ENCODE assay signal across 9 cellular contexts in the genomic region with DNA sequence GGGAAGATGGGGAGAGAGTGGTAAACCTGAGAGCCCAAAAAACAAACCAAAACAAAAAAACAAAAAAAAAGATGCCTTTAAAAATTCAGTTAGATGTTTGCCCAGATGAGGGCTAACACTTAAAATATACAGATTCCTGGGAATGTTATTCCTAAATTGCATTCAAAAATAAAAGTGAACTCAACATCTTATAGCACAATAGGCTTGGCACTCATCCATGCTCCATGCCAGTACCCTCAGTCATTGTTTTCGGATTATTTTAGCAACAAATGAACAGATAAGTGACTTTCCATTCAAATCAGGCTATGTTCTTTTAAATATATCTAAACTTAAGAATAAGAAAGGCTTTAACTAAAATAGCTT. TPM values are rescaled to one million over a fixed set of nuclear protein-coding genes. Genes with fewer than 3 reads are reported as not detected.
DNase-seq lines count a peak whose midpoint lies in the region; ATAC-seq and TF ChIP-seq lines count a peak whose summit lies in the region.
"Had no signal": no experiment of that assay in that cellular context is flagged by ENCODE, and none has a peak within 500 bp of the region (broad histone marks: within the 10 kb centered on the region; RNA-seq: fewer than 3 reads in every experiment).

No MANE protein-coding gene starts in this region.

- CTCF ChIA-PET in activated CD8-positive, alpha-beta T cell treated with anti-CD3 and anti-CD28 coated beads, Interleukin-2, amount 10 ng/mL, durations not matched to agents 7 days and 5 days (lab: Charles Lee), result interaction anchor here (1.1 to 4.3 kb wide), 12 partner anchors 9 to 237 kb away, joined by 3 to 19 read pairs (median 6); no protein-coding TSS in a partner anchor

- no peaks in the 10 kb centered on the region for H3K27me3 ChIP-seq in hepatocyte

- peak overlapping the region; percentile 95 for H3K27ac Mint-ChIP-seq in T-helper 2 cell treated with Interferon-gamma antibody and Interleukin-4, amounts not matched to agents 5 μg/mL and 100 μg/mL, for 36 hours
- H3K27ac Mint-ChIP-seq in activated CD8-positive, alpha-beta T cell treated with anti-CD3 and anti-CD28 coated beads, Interleukin-2, amount 10 ng/mL, durations not matched to agents 7 days and 5 days, result peak overlapping the region; percentile 88

- no peak for TF ChIP-seq CTCF in hepatocyte (IDR thresholded peaks at IDR 0.05; ENCODE audit: poor library complexity)

- POLR2A ChIA-PET in activated CD8-positive, alpha-beta T cell treated with anti-CD3 and anti-CD28 coated beads, Interleukin-2, amount 10 ng/mL, durations not matched to agents 7 days and 5 days (lab: Charles Lee), result interaction anchor here (0.8 to 4.2 kb wide), 5 partner anchors 12 to 127 kb away, joined by 3 to 27 read pairs (median 4); no protein-coding TSS in a partner anchor

- ATAC-seq in activated CD8-positive, alpha-beta T cell treated with anti-CD3 and anti-CD28 coated beads, Interleukin-2, amount 10 ng/mL, durations not matched to agents 7 days and 5 days, result no peak

- peaks cover 61% of the 10 kb centered on the region for H4K20me1 ChIP-seq in hepatocyte (ENCODE audit: insufficient read depth, poor library complexity, severe bottlenecking)

- peaks cover 17% of the 10 kb centered on the region for H3K36me3 Mint-ChIP-seq in T-helper 2 cell treated with Interferon-gamma antibody and Interleukin-4, amounts not matched to agents 5 μg/mL and 100 μg/mL, for 36 hours (ENCODE audit: low read depth)
- peaks cover 30% of the 10 kb centered on the region for H3K36me3 Mint-ChIP-seq in activated CD8-positive, alpha-beta T cell treated with anti-CD3 and anti-CD28 coated beads, Interleukin-2, amount 10 ng/mL, durations not matched to agents 7 days and 5 days (ENCODE audit: low read depth)

- no peak overlapping the region for H2AFZ ChIP-seq in hepatocyte

- peaks cover 82% of the 10 kb centered on the region for H3K79me2 ChIP-seq in hepatocyte

- no peak overlapping the region for H3K4me3 ChIP-seq in hepatocyte

- peak overlapping the region; percentile 98 for H3K4me3 Mint-ChIP-seq in T-helper 2 cell treated with Interferon-gamma antibody and Interleukin-4, amounts not matched to agents 5 μg/mL and 100 μg/mL, for 36 hours
- peak overlapping the region; percentile 92 for H3K4me3 Mint-ChIP-seq in activated CD8-positive, alpha-beta T cell treated with anti-CD3 and anti-CD28 coated beads, Interleukin-2, amount 10 ng/mL, durations not matched to agents 7 days and 5 days

- peak overlapping the region; percentile 86 for H3K4me2 ChIP-seq in hepatocyte

- H3K36me3 ChIP-seq in hepatocyte (replicated peaks; ENCODE audit: insufficient read depth, low read depth), result no peaks in the 10 kb centered on the region

- no peak for DNase-seq in T-helper 2 cell treated with Interferon-gamma antibody and Interleukin-4, amounts not matched to agents 5 μg/mL and 100 μg/mL, for 36 hours (ENCODE audit: low spot score)
- no peak for DNase-seq in T-helper 2 cell
- DNase-seq in activated CD8-positive, alpha-beta T cell treated with anti-CD3 and anti-CD28 coated beads, Interleukin-2, amount 10 ng/mL, durations not matched to agents 7 days and 5 days, result no peak
- no peak for DNase-seq in hepatocyte (ENCODE audit: low spot score)
- peak in 2 of 49 donors; percentile 8 to 51 for DNase-seq in substantia nigra (lab: John Stamatoyannopoulos, UW)
- no peak for DNase-seq in activated CD4-positive, CD25-positive, alpha-beta regulatory T cell treated with anti-CD3 and anti-CD28 coated beads, Interleukin-2, amount 50 U/mL, for 72 hours
- no peak for DNase-seq in cerebellar nuclear complex (lab: John Stamatoyannopoulos, UW)
- DNase-seq in NCI-H1092 (lab: John Stamatoyannopoulos, UW), result no peak
- DNase-seq: AML-193 had no signal

- no peaks in the 10 kb centered on the region for H3K9me2 ChIP-seq in hepatocyte (replicated peaks; ENCODE audit: insufficient read depth)

- peak overlapping the region; percentile 99 for H3K27ac ChIP-seq in hepatocyte
- H3K27ac ChIP-seq in substantia nigra (ENCODE audit: low read depth, low read length, poor library complexity, severe bottlenecking), result peak overlapping the region; percentile 77

- H3K4me1 Mint-ChIP-seq in T-helper 2 cell treated with Interferon-gamma antibody and Interleukin-4, amounts not matched to agents 5 μg/mL and 100 μg/mL, for 36 hours (ENCODE audit: low read depth), result peaks cover 46% of the 10 kb centered on the region
- H3K4me1 Mint-ChIP-seq in activated CD8-positive, alpha-beta T cell treated with anti-CD3 and anti-CD28 coated beads, Interleukin-2, amount 10 ng/mL, durations not matched to agents 7 days and 5 days (ENCODE audit: low read depth), result peaks cover 69% of the 10 kb centered on the region

- no peaks in the 10 kb centered on the region for H3K9me3 ChIP-seq in hepatocyte (ENCODE audit: low read depth)

- 81% methylated on average over 1 of the region's 1 CpG for WGBS in hepatocyte (ENCODE audit: low lambda C conversion rate, missing lambda C conversion rate)

- no peaks in the 10 kb centered on the region for H3K9me3 Mint-ChIP-seq in T-helper 2 cell treated with Interferon-gamma antibody and Interleukin-4, amounts not matched to agents 5 μg/mL and 100 μg/mL, for 36 hours
- H3K9me3 Mint-ChIP-seq in activated CD8-positive, alpha-beta T cell treated with anti-CD3 and anti-CD28 coated beads, Interleukin-2, amount 10 ng/mL, durations not matched to agents 7 days and 5 days (ENCODE audit: insufficient read depth), result no peaks in the 10 kb centered on the region

- H3K27me3 Mint-ChIP-seq in T-helper 2 cell treated with Interferon-gamma antibody and Interleukin-4, amounts not matched to agents 5 μg/mL and 100 μg/mL, for 36 hours (ENCODE audit: low read depth), result peaks cover 4% of the 10 kb centered on the region
- peaks cover 2% of the 10 kb centered on the region for H3K27me3 Mint-ChIP-seq in activated CD8-positive, alpha-beta T cell treated with anti-CD3 and anti-CD28 coated beads, Interleukin-2, amount 10 ng/mL, durations not matched to agents 7 days and 5 days (ENCODE audit: low read depth)

- H3K4me1 ChIP-seq in hepatocyte (ENCODE audit: insufficient read depth), result peaks cover 63% of the 10 kb centered on the region

RNA-seq across cellular contexts. Expression of a gene that starts 3.7 kb away (rescaled TPM):
- 100 to 1,000 TPM; 203 to 204 TPM for total RNA-seq in activated CD8-positive, alpha-beta T cell treated with anti-CD3 and anti-CD28 coated beads, Interleukin-2, amount 10 ng/mL, durations not matched to agents 7 days and 5 days
- 559 and 564 TPM in 2 replicates for total RNA-seq in hepatocyte
- polyA plus RNA-seq in hepatocyte, result 412 and 415 TPM in 2 replicates
